Comparison of ENCODE assay signal across 19 cellular contexts in the genomic region with DNA sequence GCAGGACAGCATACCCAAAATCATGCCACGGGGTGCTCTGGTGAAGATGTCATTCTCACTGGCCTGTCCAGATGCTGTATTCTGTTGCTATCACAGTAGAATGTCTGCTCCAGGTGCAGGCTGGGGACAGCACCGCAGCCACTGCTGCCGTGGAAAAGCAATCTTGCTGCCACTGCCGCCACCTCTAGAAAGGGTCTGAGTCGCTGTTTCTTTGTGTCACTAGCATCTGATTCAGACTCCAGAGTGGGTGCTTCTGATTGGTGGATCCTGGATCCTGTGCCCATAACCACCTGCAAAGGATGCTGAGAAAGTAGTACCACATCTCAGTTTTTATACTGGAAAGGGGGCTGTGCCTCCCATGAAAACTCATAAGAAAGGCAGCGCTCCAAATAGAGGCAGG. TPM values are rescaled to one million over a fixed set of nuclear protein-coding genes. Genes with fewer than 3 reads are reported as not detected.
DNase-seq lines count a peak whose midpoint lies in the region; ATAC-seq and TF ChIP-seq lines count a peak whose summit lies in the region.
"Had no signal": no experiment of that assay in that cellular context is flagged by ENCODE, and none has a peak within 500 bp of the region (broad histone marks: within the 10 kb centered on the region; RNA-seq: fewer than 3 reads in every experiment).

No MANE protein-coding gene starts in this region.

- no peak overlapping the region for H3K4me3 Mint-ChIP-seq in activated CD4-positive, alpha-beta memory T cell treated with anti-CD3 and anti-CD28 coated beads for 36 hours
- H3K4me3 Mint-ChIP-seq in activated CD4-positive, alpha-beta memory T cell treated with anti-CD3 and anti-CD28 coated beads, Interleukin-2, amount 10 ng/mL, durations not matched to agents 7 days and 5 days, result no peak overlapping the region
- H3K4me3 Mint-ChIP-seq in natural killer cell treated with Interleukin-12 subunit alpha and Interleukin-12 subunit beta and Interleukin-15 and Interleukin-18, amount 100 ng/mL, for 72 hours, result no peak overlapping the region
- H3K4me3 Mint-ChIP-seq in natural killer cell, result no peak overlapping the region
- no peak overlapping the region for H3K4me3 Mint-ChIP-seq in stimulated activated effector memory CD8-positive, alpha-beta T cell treated with anti-CD3 and anti-CD28 coated beads, Interleukin-12 subunit alpha, Interleukin-12 subunit beta, amount 100 ng/mL, for 72 hours
- H3K4me3 Mint-ChIP-seq: CD14-positive monocyte; CD8-positive, alpha-beta T cell; H9 had no signal

- CTCF ChIA-PET in activated CD4-positive, alpha-beta memory T cell treated with anti-CD3 and anti-CD28 coated beads for 36 hours (lab: Charles Lee), result no interaction called here
- CTCF ChIA-PET in activated CD4-positive, alpha-beta memory T cell treated with anti-CD3 and anti-CD28 coated beads, Interleukin-2, amount 10 ng/mL, durations not matched to agents 7 days and 5 days (lab: Charles Lee), result interaction anchor here (1.2 kb wide), 1 partner anchor 38 kb away, joined by 4 read pairs; no protein-coding TSS in a partner anchor

- H3K36me3 Mint-ChIP-seq in activated CD4-positive, alpha-beta memory T cell treated with anti-CD3 and anti-CD28 coated beads for 36 hours, result peaks cover 5% of the 10 kb centered on the region
- H3K36me3 Mint-ChIP-seq in activated CD4-positive, alpha-beta memory T cell treated with anti-CD3 and anti-CD28 coated beads, Interleukin-2, amount 10 ng/mL, durations not matched to agents 7 days and 5 days (ENCODE audit: low read depth), result peaks cover 13% of the 10 kb centered on the region
- no peaks in the 10 kb centered on the region for H3K36me3 Mint-ChIP-seq in natural killer cell treated with Interleukin-12 subunit alpha and Interleukin-12 subunit beta and Interleukin-15 and Interleukin-18, amount 100 ng/mL, for 72 hours
- H3K36me3 Mint-ChIP-seq in natural killer cell, result no peaks in the 10 kb centered on the region
- H3K36me3 Mint-ChIP-seq in stimulated activated effector memory CD8-positive, alpha-beta T cell treated with anti-CD3 and anti-CD28 coated beads, Interleukin-12 subunit alpha, Interleukin-12 subunit beta, amount 100 ng/mL, for 72 hours, result peaks cover 6% of the 10 kb centered on the region
- H3K36me3 Mint-ChIP-seq: CD14-positive monocyte; CD8-positive, alpha-beta T cell had no signal

- no peak overlapping the region for H2AK5ac ChIP-seq in mesenchymal stem cell (ENCODE audit: low read length, severe bottlenecking)

- H3K36me3 ChIP-seq in mesenchymal stem cell (ENCODE audit: control insufficient read depth in 1 of 2, insufficient read depth in 2 of 2, low read depth in 1 of 2, low read length in 2 of 2), result no peaks in the 10 kb centered on the region

- no peak for ATAC-seq in natural killer cell treated with Interleukin-12 subunit alpha and Interleukin-12 subunit beta and Interleukin-15 and Interleukin-18, amount 100 ng/mL, for 72 hours
- ATAC-seq in natural killer cell (no peak), GM21786 (IDR thresholded peaks at IDR 0.05; ENCODE audit: unreplicated experiment) (no peak)
- ATAC-seq in stimulated activated effector memory CD8-positive, alpha-beta T cell treated with anti-CD3 and anti-CD28 coated beads, Interleukin-12 subunit alpha, Interleukin-12 subunit beta, amount 100 ng/mL, for 72 hours, result peak; percentile 22
- ATAC-seq: A549; CD8-positive, alpha-beta T cell had no signal

- H2BK15ac ChIP-seq in mesenchymal stem cell (ENCODE audit: low read depth, poor library complexity, severe bottlenecking), result no peak overlapping the region

- H3K9ac ChIP-seq in mesenchymal stem cell (ENCODE audit: low read length), result no peak overlapping the region

- H2AFZ ChIP-seq in mesenchymal stem cell (ENCODE audit: low read depth, low read length), result no peak overlapping the region

- H4K8ac ChIP-seq in mesenchymal stem cell (ENCODE audit: low read length), result no peak overlapping the region

- H3K4me1 ChIP-seq in mesenchymal stem cell (ENCODE audit: control insufficient read depth, insufficient read depth, low read depth, low read length), result no peaks in the 10 kb centered on the region
- H3K4me1 ChIP-seq: A549 had no signal

- H3K79me1 ChIP-seq in mesenchymal stem cell (replicated peaks; ENCODE audit: low read length, poor library complexity, severe bottlenecking), result no peaks in the 10 kb centered on the region

- no peak overlapping the region for H2BK5ac ChIP-seq in mesenchymal stem cell (ENCODE audit: low read depth, low read length, poor library complexity, severe bottlenecking)

- H3K4me2 ChIP-seq in mesenchymal stem cell (ENCODE audit: low read length, poor library complexity, severe bottlenecking), result no peak overlapping the region
- H3K4me2 ChIP-seq: A549 had no signal

- no peaks in the 10 kb centered on the region for H3K27me3 Mint-ChIP-seq in activated CD4-positive, alpha-beta memory T cell treated with anti-CD3 and anti-CD28 coated beads for 36 hours
- H3K27me3 Mint-ChIP-seq in activated CD4-positive, alpha-beta memory T cell treated with anti-CD3 and anti-CD28 coated beads, Interleukin-2, amount 10 ng/mL, durations not matched to agents 7 days and 5 days, result no peaks in the 10 kb centered on the region
- H3K27me3 Mint-ChIP-seq in natural killer cell treated with Interleukin-12 subunit alpha and Interleukin-12 subunit beta and Interleukin-15 and Interleukin-18, amount 100 ng/mL, for 72 hours, result peaks cover under 1% of the 10 kb centered on the region in 2 donors
- peaks cover 0 to 1% of the 10 kb centered on the region in 2 donors for H3K27me3 Mint-ChIP-seq in natural killer cell (ENCODE audit: low read depth in 2 of 2)

- POLR2A ChIA-PET in activated CD4-positive, alpha-beta memory T cell treated with anti-CD3 and anti-CD28 coated beads for 36 hours (lab: Charles Lee), result interaction anchor here (0.5 to 0.6 kb wide), 2 partner anchors 56 to 334 kb away, joined by 3 read pairs; no protein-coding TSS in a partner anchor
- POLR2A ChIA-PET in activated CD4-positive, alpha-beta memory T cell treated with anti-CD3 and anti-CD28 coated beads, Interleukin-2, amount 10 ng/mL, durations not matched to agents 7 days and 5 days (lab: Charles Lee), result interaction anchor here (1.0 to 1.7 kb wide), 2 partner anchors 45 to 87 kb away, joined by 3 to 5 read pairs; a partner anchor contains a TSS

- peak overlapping the region; percentile 10 for H3K27ac Mint-ChIP-seq in activated CD4-positive, alpha-beta memory T cell treated with anti-CD3 and anti-CD28 coated beads for 36 hours
- H3K27ac Mint-ChIP-seq in activated CD4-positive, alpha-beta memory T cell treated with anti-CD3 and anti-CD28 coated beads, Interleukin-2, amount 10 ng/mL, durations not matched to agents 7 days and 5 days, result no peak overlapping the region
- H3K27ac Mint-ChIP-seq in natural killer cell treated with Interleukin-12 subunit alpha and Interleukin-12 subunit beta and Interleukin-15 and Interleukin-18, amount 100 ng/mL, for 72 hours, result peak overlapping the region; percentile 45 to 57
- peak overlapping the region in 1 of 2 donors; percentile 37 for H3K27ac Mint-ChIP-seq in natural killer cell
- peak overlapping the region; percentile 43 for H3K27ac Mint-ChIP-seq in stimulated activated effector memory CD8-positive, alpha-beta T cell treated with anti-CD3 and anti-CD28 coated beads, Interleukin-12 subunit alpha, Interleukin-12 subunit beta, amount 100 ng/mL, for 72 hours
- H3K27ac Mint-ChIP-seq: CD8-positive, alpha-beta T cell; H9 had no signal

- no peak overlapping the region for H3K14ac ChIP-seq in mesenchymal stem cell (ENCODE audit: low read length in 2 of 2)

- 83% methylated on average over 6 of the region's 6 CpGs for WGBS in mesenchymal stem cell

- peak; percentile 62 for DNase-seq in activated CD4-positive, alpha-beta memory T cell treated with anti-CD3 and anti-CD28 coated beads for 36 hours
- no peak for DNase-seq in activated CD4-positive, alpha-beta memory T cell treated with anti-CD3 and anti-CD28 coated beads, Interleukin-2, amount 10 ng/mL, durations not matched to agents 7 days and 5 days
- no peak for DNase-seq in natural killer cell treated with Interleukin-12 subunit alpha and Interleukin-12 subunit beta and Interleukin-15 and Interleukin-18, amount 100 ng/mL, for 72 hours (ENCODE audit: low spot score)
- DNase-seq in natural killer cell (no peak), mesenchymal stem cell (no peak), NCI-H69 (lab: John Stamatoyannopoulos, UW) (no peak)
- DNase-seq in stimulated activated effector memory CD8-positive, alpha-beta T cell treated with anti-CD3 and anti-CD28 coated beads, Interleukin-12 subunit alpha, Interleukin-12 subunit beta, amount 100 ng/mL, for 72 hours (ENCODE audit: low spot score in 2 of 2), result no peak
- DNase-seq: CD8-positive, alpha-beta T cell; COR-L47; DMS153; DMS79 treated with DMSO at 0.1 percent for 48 hours; EL; GOT3; H9 had no signal

- no peak overlapping the region for H3K23ac ChIP-seq in mesenchymal stem cell (ENCODE audit: low read length in 2 of 2)

- H4K91ac ChIP-seq in mesenchymal stem cell (ENCODE audit: low read length), result peak overlapping the region; percentile 32

- H3K4me1 Mint-ChIP-seq in activated CD4-positive, alpha-beta memory T cell treated with anti-CD3 and anti-CD28 coated beads for 36 hours (ENCODE audit: low read depth), result peaks cover 42% of the 10 kb centered on the region
- peaks cover 26% of the 10 kb centered on the region for H3K4me1 Mint-ChIP-seq in activated CD4-positive, alpha-beta memory T cell treated with anti-CD3 and anti-CD28 coated beads, Interleukin-2, amount 10 ng/mL, durations not matched to agents 7 days and 5 days
- peaks cover 30 to 32% of the 10 kb centered on the region in 2 donors for H3K4me1 Mint-ChIP-seq in natural killer cell treated with Interleukin-12 subunit alpha and Interleukin-12 subunit beta and Interleukin-15 and Interleukin-18, amount 100 ng/mL, for 72 hours (ENCODE audit: low read depth in 2 of 2)
- peaks cover 22 to 28% of the 10 kb centered on the region in 2 donors for H3K4me1 Mint-ChIP-seq in natural killer cell
- H3K4me1 Mint-ChIP-seq in stimulated activated effector memory CD8-positive, alpha-beta T cell treated with anti-CD3 and anti-CD28 coated beads, Interleukin-12 subunit alpha, Interleukin-12 subunit beta, amount 100 ng/mL, for 72 hours, result peaks cover 47% of the 10 kb centered on the region
- H3K4me1 Mint-ChIP-seq: H9 had no signal

- H3K4me3 ChIP-seq in mesenchymal stem cell (ENCODE audit: insufficient read depth in 1 of 2, low read depth in 1 of 2, low read length in 2 of 2), result no peak overlapping the region
- H3K4me3 ChIP-seq: A549 had no signal

- TF ChIP-seq CTCF in natural killer cell (IDR thresholded peaks at IDR 0.05), result no peak

- no peak overlapping the region for H2BK12ac ChIP-seq in mesenchymal stem cell (ENCODE audit: low read length in 2 of 2)

- no peak overlapping the region for H2BK120ac ChIP-seq in mesenchymal stem cell (ENCODE audit: low read depth, low read length)

- H3K4ac ChIP-seq in mesenchymal stem cell (ENCODE audit: low read depth in 1 of 2, low read length in 2 of 2), result no peak overlapping the region

- no peaks in the 10 kb centered on the region for H3K9me3 Mint-ChIP-seq in activated CD4-positive, alpha-beta memory T cell treated with anti-CD3 and anti-CD28 coated beads for 36 hours
- peaks cover 12% of the 10 kb centered on the region for H3K9me3 Mint-ChIP-seq in activated CD4-positive, alpha-beta memory T cell treated with anti-CD3 and anti-CD28 coated beads, Interleukin-2, amount 10 ng/mL, durations not matched to agents 7 days and 5 days
- no peaks in the 10 kb centered on the region for H3K9me3 Mint-ChIP-seq in natural killer cell treated with Interleukin-12 subunit alpha and Interleukin-12 subunit beta and Interleukin-15 and Interleukin-18, amount 100 ng/mL, for 72 hours
- no peaks in the 10 kb centered on the region for H3K9me3 Mint-ChIP-seq in natural killer cell
- H3K9me3 Mint-ChIP-seq in stimulated activated effector memory CD8-positive, alpha-beta T cell treated with anti-CD3 and anti-CD28 coated beads, Interleukin-12 subunit alpha, Interleukin-12 subunit beta, amount 100 ng/mL, for 72 hours, result no peaks in the 10 kb centered on the region
- H3K9me3 Mint-ChIP-seq: CD8-positive, alpha-beta T cell had no signal

- no peak overlapping the region for H3K18ac ChIP-seq in mesenchymal stem cell (ENCODE audit: low read depth in 1 of 2, low read length in 2 of 2)

- peaks cover under 1 to 2% of the 10 kb centered on the region in 2 experiments for H3K27me3 ChIP-seq in mesenchymal stem cell (ENCODE audit: control insufficient read depth in 1 of 2, insufficient read depth in 1 of 2, low read length in 2 of 2)

- intact Hi-C loops in activated CD4-positive, alpha-beta memory T cell treated with anti-CD3 and anti-CD28 coated beads for 36 hours (cut with micrococcal nuclease), result loop anchor here (5.0 kb wide), 1 partner anchor 35 kb away; no protein-coding TSS in a partner anchor
- intact Hi-C loops in natural killer cell (cut with micrococcal nuclease), result no loop called here

- H3K27ac ChIP-seq in mesenchymal stem cell (ENCODE audit: low read length, poor library complexity, severe bottlenecking), result no peak overlapping the region
- H3K27ac ChIP-seq: A549 had no signal

- H3K9me3 ChIP-seq in mesenchymal stem cell (ENCODE audit: control insufficient read depth, low read length), result no peaks in the 10 kb centered on the region
- H3K9me3 ChIP-seq: A549 had no signal

RNA-seq across cellular contexts. Expression of a gene that starts 45.3 kb away (rescaled TPM):
- 100 to 1,000 TPM; 245 to 254 TPM for total RNA-seq in activated CD4-positive, alpha-beta memory T cell treated with anti-CD3 and anti-CD28 coated beads for 36 hours
- 100 to 1,000 TPM in 1 of 2 experiments, 10 to 100 TPM in 1; 98.1 to 101 TPM for total RNA-seq in activated CD4-positive, alpha-beta memory T cell treated with anti-CD3 and anti-CD28 coated beads, Interleukin-2, amount 10 ng/mL, durations not matched to agents 7 days and 5 days
- 10 to 100 TPM; 13.7 to 54.8 TPM for total RNA-seq in natural killer cell treated with Interleukin-12 subunit alpha and Interleukin-12 subunit beta and Interleukin-15 and Interleukin-18, amount 100 ng/mL, for 72 hours
- 1 to 10 TPM in 1 of 3 donors, under 1 TPM in 2; 0.31 to 2.3 (median 0.78) TPM for total RNA-seq in natural killer cell
- not detected for polyA plus RNA-seq in mesenchymal stem cell (2013, experiment 1 of 2)
- not detected for polyA plus RNA-seq in mesenchymal stem cell (2013, experiment 2 of 2)
- total RNA-seq: H9 had no signal
- polyA plus RNA-seq: A549, AG04450, BJ, CD14-positive monocyte had no signal

Comparison
In these comparisons a context has a peak if more than half of its experiments do, and no peak if none do; other contexts are left out.
1. RNA of a gene that starts 45.3 kb away (total RNA-seq): 245 to 254 TPM in activated CD4-positive, alpha-beta memory T cell treated with anti-CD3 and anti-CD28 coated beads for 36 hours, 98.1 to 101 TPM in activated CD4-positive, alpha-beta memory T cell treated with anti-CD3 and anti-CD28 coated beads, Interleukin-2, amount 10 ng/mL, durations not matched to agents 7 days and 5 days and 13.7 to 54.8 TPM in natural killer cell treated with Interleukin-12 subunit alpha and Interleukin-12 subunit beta and Interleukin-15 and Interleukin-18, amount 100 ng/mL, for 72 hours; 0.31 to 2.3 TPM in natural killer cell; every median in the first group is over 4 times any median in the second.